ENCODE assay signal across 1 cellular context in genomic region chr19:944171-944567, GRCh38.
TF ChIP-seq lines count a peak whose summit lies in the region.

No MANE protein-coding gene starts in this region.

TF ChIP-seq in K562, 482 proteins besides CTCF, POLR2A, EP300 and RAD21 (continued from another document and continues in another):
- TF ChIP-seq MAZ (CRISPR knock-in tag; conservative IDR thresholded peaks at IDR 0.05 in 1 of 2, IDR thresholded peaks at IDR 0.05 in 1 of 2) (peak in 1 of 2 experiments; percentile 97; a peak in 2 of 4 replicates), ARID1B (IDR thresholded peaks at IDR 0.05) (peak; percentile 96), KDM4B (IDR thresholded peaks at IDR 0.05; ENCODE audit: borderline replicate concordance in 2 of 2, low read depth in 1 of 2) (peak in 1 of 2 experiments; percentile 72; a peak in 1 of 4 replicates), HIVEP1 (CRISPR knock-in tag; IDR thresholded peaks at IDR 0.05) (no peak), RAD51 (IDR thresholded peaks at IDR 0.05; ENCODE audit: borderline replicate concordance, low read depth) (no peak; the same call in 1 of the 2 replicates), OTX1 (CRISPR knock-in tag; IDR thresholded peaks at IDR 0.05) (peak; percentile 91), PHF21A (IDR thresholded peaks at IDR 0.05; ENCODE audit: borderline replicate concordance, low read depth) (peak; percentile 70; the same call in 1 of the 2 replicates), E2F4 (CRISPR knock-in tag; IDR thresholded peaks at IDR 0.05; ENCODE audit: low read depth) (peak; percentile 65; the same call in 1 of the 2 replicates), TAF7 (tag; IDR thresholded peaks at IDR 0.05) (no peak), POLR2H (tag; IDR thresholded peaks at IDR 0.05; ENCODE audit: low read depth) (no peak), NRF1 (conservative IDR thresholded peaks at IDR 0.05 in 1 of 2, IDR thresholded peaks at IDR 0.05 in 1 of 2) (peak; percentile 31 to 57; a peak in 2 of 4 replicates), RCOR1 (IDR thresholded peaks at IDR 0.05; ENCODE audit: borderline replicate concordance in 1 of 2, low read depth in 2 of 2, low read length in 2 of 2) (peak; percentile 76 to 83; a peak in 3 of 4 replicates), HMGN3 (IDR thresholded peaks at IDR 0.05; ENCODE audit: borderline replicate concordance, extremely low read depth, insufficient read length, low read depth, low read length) (peak; percentile 99), SMC3 (conservative IDR thresholded peaks at IDR 0.05; ENCODE audit: insufficient read depth, low read depth, low read length) (0 out of 2 replicates have a peak, but pooled peaks have one; percentile 23), THRB (CRISPR knock-in tag; conservative IDR thresholded peaks at IDR 0.05) (peak; percentile 88), POLR2G (IDR thresholded peaks at IDR 0.05; ENCODE audit: low read depth, low read length) (peak; percentile 68), EP400 (IDR thresholded peaks at IDR 0.05) (peak; percentile 74), JUND (IDR thresholded peaks at IDR 0.05; ENCODE audit: borderline replicate concordance, low read depth, low read length) (peak; percentile 75), JUND (tag; IDR thresholded peaks at IDR 0.05; ENCODE audit: borderline replicate concordance, low read depth, low read length) (peak; percentile 62; the same call in 1 of the 3 replicates), MYNN (IDR thresholded peaks at IDR 0.05) (peak; percentile 86; the same call in 1 of the 2 replicates), MYNN (CRISPR knock-in tag; IDR thresholded peaks at IDR 0.05) (no peak), SRSF7 (optimal IDR thresholded peaks at IDR 0.05; ENCODE audit: low read depth, low read length) (no peak), FOS (IDR thresholded peaks at IDR 0.05; ENCODE audit: extremely low read depth, insufficient read length) (no peak), ZNF253 (CRISPR knock-in tag; conservative IDR thresholded peaks at IDR 0.05) (no peak), SP1 (CRISPR knock-in tag; IDR thresholded peaks at IDR 0.05) (peak; percentile 98), MBD2 (IDR thresholded peaks at IDR 0.05; ENCODE audit: borderline replicate concordance, low read depth) (peak; percentile 85; the same call in 1 of the 2 replicates), SREBF2 (CRISPR knock-in tag; IDR thresholded peaks at IDR 0.05) (no peak), ZNF707 (CRISPR knock-in tag; conservative IDR thresholded peaks at IDR 0.05) (no peak), NR2C2 (CRISPR knock-in tag; IDR thresholded peaks at IDR 0.05) (peak; percentile 68; the same call in 1 of the 2 replicates), NR2C2 (tag; IDR thresholded peaks at IDR 0.05) (no peak), ZNF41 (CRISPR knock-in tag; conservative IDR thresholded peaks at IDR 0.05) (0 out of 2 replicates have a peak, but pooled peaks have one; percentile 57), ZNF175 (CRISPR knock-in tag; IDR thresholded peaks at IDR 0.05; ENCODE audit: low read depth) (no peak), KDM1A (IDR thresholded peaks at IDR 0.05) (peak; percentile 63 to 94), MXI1 (IDR thresholded peaks at IDR 0.05; ENCODE audit: low read depth, low read length) (peak; percentile 56; the same call in 1 of the 2 replicates), ZNF324 (CRISPR knock-in tag; IDR thresholded peaks at IDR 0.05) (no peak), SMARCE1 (IDR thresholded peaks at IDR 0.05) (peak; percentile 92), ZBTB49 (CRISPR knock-in tag; IDR thresholded peaks at IDR 0.05; ENCODE audit: borderline replicate concordance) (0 out of 2 replicates have a peak, but pooled peaks have one; percentile 26), ZNF512 (tag; IDR thresholded peaks at IDR 0.05) (no peak), BMI1 (IDR thresholded peaks at IDR 0.05; ENCODE audit: low read length) (no peak), RUNX1 (IDR thresholded peaks at IDR 0.05; ENCODE audit: low read depth) (peak; percentile 81), BCLAF1 (IDR thresholded peaks at IDR 0.05; ENCODE audit: borderline replicate concordance in 1 of 2, control insufficient read depth in 1 of 2, low read depth in 2 of 2, low read length in 1 of 2) (peak in 1 of 2 experiments; percentile 77; a peak in 1 of 4 replicates), HDAC2 (IDR thresholded peaks at IDR 0.05) (peak; percentile 78; the same call in 1 of the 2 replicates), YBX1 (IDR thresholded peaks at IDR 0.05) (no peak), AFF1 (IDR thresholded peaks at IDR 0.05; ENCODE audit: low read depth in 1 of 2, partially characterized antibody in 2 of 2) (peak in 1 of 2 experiments; percentile 78)
